In genomic region chr9:16032799-16033198, GRCh38 we compare ENCODE assay signal across 13 cellular contexts.
DNase-seq lines count a peak whose midpoint lies in the region; ATAC-seq and TF ChIP-seq lines count a peak whose summit lies in the region.
"Had no signal": no experiment of that assay in that cellular context is flagged by ENCODE, and none has a peak within 500 bp of the region (broad histone marks: within the 10 kb centered on the region; RNA-seq: fewer than 3 reads in every experiment).

No MANE protein-coding gene starts in this region.

- no peak overlapping the region for H3K4me3 Mint-ChIP-seq in activated CD4-positive, alpha-beta memory T cell treated with anti-CD3 and anti-CD28 coated beads for 36 hours
- no peak overlapping the region for H3K4me3 Mint-ChIP-seq in T-helper 17 cell

- TF ChIP-seq EP300 in Ishikawa (IDR thresholded peaks at IDR 0.05; ENCODE audit: borderline replicate concordance), result no peak; the same call in 1 of the 2 replicates

- DNase-seq in Daoy (ENCODE audit: low read depth) (peak; percentile 64), brain microvascular endothelial cell (no peak), myocyte (ENCODE audit: low read depth) (peak; percentile 94), caudate nucleus (lab: John Stamatoyannopoulos, UW) (no peak), T-helper 17 cell (no peak)
- no peak for DNase-seq in activated T-cell treated with anti-CD3 and anti-CD28 coated beads, Interleukin-2, amount 50 U/mL, for 48 hours
- no peak for DNase-seq in activated CD4-positive, alpha-beta memory T cell treated with anti-CD3 and anti-CD28 coated beads for 36 hours
- DNase-seq: activated CD4-positive, CD25-positive, alpha-beta regulatory T cell treated with anti-CD3 and anti-CD28 coated beads, Interleukin-2, amount 50 U/mL, for 72 hours; activated naive CD4-positive, alpha-beta T cell; dorsolateral prefrontal cortex; NCI-H2171; Right ventricle myocardium superior had no signal

- no peaks in the 10 kb centered on the region for H3K27me3 Mint-ChIP-seq in activated CD4-positive, alpha-beta memory T cell treated with anti-CD3 and anti-CD28 coated beads for 36 hours
- H3K27me3 Mint-ChIP-seq in T-helper 17 cell, result no peaks in the 10 kb centered on the region

- no peaks in the 10 kb centered on the region for H3K4me1 Mint-ChIP-seq in activated CD4-positive, alpha-beta memory T cell treated with anti-CD3 and anti-CD28 coated beads for 36 hours (ENCODE audit: low read depth)
- no peaks in the 10 kb centered on the region for H3K4me1 Mint-ChIP-seq in T-helper 17 cell

- POLR2A ChIA-PET in activated CD4-positive, alpha-beta memory T cell treated with anti-CD3 and anti-CD28 coated beads for 36 hours (lab: Charles Lee), result no interaction called here

- H3K27ac ChIP-seq in brain microvascular endothelial cell (no peak overlapping the region), caudate nucleus (ENCODE audit: low read depth, low read length) (no peak overlapping the region)
- H3K27ac ChIP-seq: dorsolateral prefrontal cortex had no signal

- H3K27ac Mint-ChIP-seq in activated CD4-positive, alpha-beta memory T cell treated with anti-CD3 and anti-CD28 coated beads for 36 hours, result no peak overlapping the region
- H3K27ac Mint-ChIP-seq in T-helper 17 cell, result no peak overlapping the region

- TF ChIP-seq CTCF in brain microvascular endothelial cell (IDR thresholded peaks at IDR 0.05; ENCODE audit: low read depth, low read length, missing control alignments), result peak; percentile 49

- no peaks in the 10 kb centered on the region for H3K9me3 Mint-ChIP-seq in activated CD4-positive, alpha-beta memory T cell treated with anti-CD3 and anti-CD28 coated beads for 36 hours

- intact Hi-C loops in activated CD4-positive, alpha-beta memory T cell treated with anti-CD3 and anti-CD28 coated beads for 36 hours (cut with micrococcal nuclease), result no loop called here

- no peak overlapping the region for H3K4me3 ChIP-seq in brain microvascular endothelial cell (ENCODE audit: low read depth, low read length)
- H3K4me3 ChIP-seq: dorsolateral prefrontal cortex had no signal

- no peaks in the 10 kb centered on the region for H3K36me3 Mint-ChIP-seq in activated CD4-positive, alpha-beta memory T cell treated with anti-CD3 and anti-CD28 coated beads for 36 hours
- no peaks in the 10 kb centered on the region for H3K36me3 Mint-ChIP-seq in T-helper 17 cell (ENCODE audit: low read depth)

- CTCF ChIA-PET in activated CD4-positive, alpha-beta memory T cell treated with anti-CD3 and anti-CD28 coated beads for 36 hours (lab: Charles Lee), result no interaction called here

- ATAC-seq in T-helper 17 cell, result no peak

- in situ Hi-C loops in brain microvascular endothelial cell (cut with HindIII; ENCODE audit: low pct_ligation_motif_present, low sequenced_read_pairs), result no loop called here

- TF ChIP-seq RAD21 in Ishikawa (IDR thresholded peaks at IDR 0.05; ENCODE audit: low read depth), result peak; percentile 85

- no peaks in the 10 kb centered on the region for H3K36me3 ChIP-seq in brain microvascular endothelial cell (replicated peaks)

- peaks cover 3% of the 10 kb centered on the region for H3K9me3 ChIP-seq in T-helper 17 cell (ENCODE audit: control insufficient read depth, low read length, poor library complexity, severe bottlenecking)

- H3K27me3 ChIP-seq in brain microvascular endothelial cell (replicated peaks), result no peaks in the 10 kb centered on the region

TF ChIP-seq in Ishikawa, 13 proteins besides CTCF, POLR2A, EP300 and RAD21:
- TF ChIP-seq NFIC (IDR thresholded peaks at IDR 0.05) (peak; percentile 27; the same call in 1 of the 2 replicates), TEAD4 (IDR thresholded peaks at IDR 0.05) (peak; percentile 74), MAX (IDR thresholded peaks at IDR 0.05) (peak; percentile 26; the same call in 1 of the 2 replicates), TCF12 (IDR thresholded peaks at IDR 0.05; ENCODE audit: low read depth) (0 out of 2 replicates have a peak, but pooled peaks have one; percentile 61), TAF1 (IDR thresholded peaks at IDR 0.05; ENCODE audit: low read depth) (no peak)

Comparison
In these comparisons a context has a peak if more than half of its experiments do, and no peak if none do; other contexts are left out.
1. DNase-seq: peak in Daoy (single experiment) and myocyte (single experiment); none in brain microvascular endothelial cell (single experiment), activated T-cell treated with anti-CD3 and anti-CD28 coated beads, Interleukin-2, amount 50 U/mL, for 48 hours (0 of 2), caudate nucleus (0 of 61), activated CD4-positive, alpha-beta memory T cell treated with anti-CD3 and anti-CD28 coated beads for 36 hours (single experiment) and T-helper 17 cell (0 of 3).